1 cellular context compared by ENCODE assay signal in the genomic region with DNA sequence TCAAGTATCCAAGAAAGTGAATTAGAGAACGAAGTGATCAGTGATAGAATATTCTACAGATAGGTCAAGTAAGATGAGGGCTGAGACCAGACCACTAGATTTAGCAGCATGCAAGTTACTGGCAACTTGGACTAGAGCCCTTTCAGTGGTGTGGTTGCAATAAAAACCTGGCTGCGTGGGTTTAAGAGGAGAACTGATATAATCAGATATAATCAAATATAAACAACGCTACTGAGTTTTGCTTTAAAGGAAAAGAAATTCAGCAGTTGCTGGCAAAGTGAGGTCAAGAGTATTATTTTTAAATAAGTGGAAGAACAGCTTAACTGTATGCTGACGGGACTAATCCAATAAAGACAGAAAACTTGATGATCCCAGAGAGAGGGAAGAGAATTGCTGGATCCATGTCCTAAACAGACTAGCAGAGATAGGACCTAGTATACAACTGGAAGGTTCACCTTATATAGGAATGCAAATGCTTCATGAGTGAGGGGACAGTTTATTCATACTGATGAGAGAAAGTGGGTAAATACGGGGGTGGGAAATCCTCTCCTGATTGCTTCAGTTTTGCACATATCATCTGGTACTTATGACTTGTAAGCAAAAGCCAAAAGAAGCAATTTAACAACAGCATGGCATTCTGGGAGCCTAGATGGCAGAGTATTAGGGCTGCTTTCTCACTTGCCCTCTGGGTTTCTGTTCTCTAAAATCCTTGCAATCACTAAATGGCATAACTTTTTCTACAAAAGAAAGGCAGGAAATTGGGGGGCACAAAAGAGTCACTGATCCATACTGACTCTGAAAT.
TF ChIP-seq lines count a peak whose summit lies in the region.

No MANE protein-coding gene starts in this region.

TF ChIP-seq in HepG2, 621 proteins besides CTCF, POLR2A, EP300 and RAD21 (continued from another document):
- TF ChIP-seq, protein P1, sequence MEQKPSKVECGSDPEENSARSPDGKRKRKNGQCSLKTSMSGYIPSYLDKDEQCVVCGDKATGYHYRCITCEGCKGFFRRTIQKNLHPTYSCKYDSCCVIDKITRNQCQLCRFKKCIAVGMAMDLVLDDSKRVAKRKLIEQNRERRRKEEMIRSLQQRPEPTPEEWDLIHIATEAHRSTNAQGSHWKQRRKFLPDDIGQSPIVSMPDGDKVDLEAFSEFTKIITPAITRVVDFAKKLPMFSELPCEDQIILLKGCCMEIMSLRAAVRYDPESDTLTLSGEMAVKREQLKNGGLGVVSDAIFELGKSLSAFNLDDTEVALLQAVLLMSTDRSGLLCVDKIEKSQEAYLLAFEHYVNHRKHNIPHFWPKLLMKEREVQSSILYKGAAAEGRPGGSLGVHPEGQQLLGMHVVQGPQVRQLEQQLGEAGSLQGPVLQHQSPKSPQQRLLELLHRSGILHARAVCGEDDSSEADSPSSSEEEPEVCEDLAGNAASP (CRISPR knock-in tag; IDR thresholded peaks at IDR 0.05; ENCODE audit: borderline replicate concordance): no peak
- TF ChIP-seq ZNF703 (CRISPR knock-in tag; IDR thresholded peaks at IDR 0.05; ENCODE audit: borderline replicate concordance) (no peak), ZNF550 (CRISPR knock-in tag; IDR thresholded peaks at IDR 0.05; ENCODE audit: borderline replicate concordance) (no peak)
